ENCODE assay signal across 10 cellular contexts in genomic region chr15:35182841-35183479, GRCh38.
A peak's percentile ranks its signal among the peaks of the same experiment; 100 is the strongest.
DNase-seq lines count a peak whose midpoint lies in the region; ATAC-seq, FAIRE-seq and TF ChIP-seq lines count a peak whose summit lies in the region.
"Had no signal": no experiment of that assay in that cellular context is flagged by ENCODE, and none has a peak within 500 bp of the region (broad histone marks: within the 10 kb centered on the region; RNA-seq: fewer than 3 reads in every experiment).

No MANE protein-coding gene starts in this region.

- no peak overlapping the region for H3K4me3 Mint-ChIP-seq in HFFc6

- ATAC-seq in GM21390 (IDR thresholded peaks at IDR 0.05; ENCODE audit: unreplicated experiment) (peak; percentile 68), HG03159 (IDR thresholded peaks at IDR 0.05; ENCODE audit: unreplicated experiment) (peak; percentile 85)

- H3K4me3 ChIP-seq in SK-N-MC, result peak overlapping the region; percentile 39

- TF ChIP-seq CTCF in HFFc6 (IDR thresholded peaks at IDR 0.05) (no peak), D721Med (IDR thresholded peaks at IDR 0.05; ENCODE audit: insufficient read depth, missing control alignments) (no peak)

- H3K9ac ChIP-seq in SK-N-MC (ENCODE audit: insufficient read length), result no peak overlapping the region

- FAIRE-seq in D721Med (lab: Jason Lieb, UNC), result no peak

- H3K27ac ChIP-seq in SK-N-MC, result no peak overlapping the region

- no peaks in the 10 kb centered on the region for H3K9me3 Mint-ChIP-seq in HFFc6

- H3K4me1 Mint-ChIP-seq in HFFc6 (ENCODE audit: low read depth), result peaks cover 9% of the 10 kb centered on the region

- no peaks in the 10 kb centered on the region for H3K9me3 ChIP-seq in SK-N-MC (ENCODE audit: low read depth, low read length)

- H3K36me3 Mint-ChIP-seq in HFFc6 (ENCODE audit: low read depth), result no peaks in the 10 kb centered on the region

- DNase-seq in G401 (ENCODE audit: low spot score) (peak; percentile 79), SK-N-MC (ENCODE audit: low read depth, low spot score) (peak; percentile 58), CD1c-positive myeloid dendritic cell (ENCODE audit: extremely low spot score) (no peak), NCI-H2196 treated with DMSO at 0.1 percent for 48 hours (lab: John Stamatoyannopoulos, UW; ENCODE audit: unreplicated experiment) (no peak), HFFc6 (no peak), D721Med (ENCODE audit: insufficient read length, low spot score) (no peak)
- DNase-seq: central memory CD4-positive, alpha-beta T cell; stimulated activated naive CD4-positive, alpha-beta T cell had no signal

- in situ Hi-C loops in G401 (cut with HindIII; ENCODE audit: low sequenced_read_pairs), result no loop called here

- no peaks in the 10 kb centered on the region for H3K27me3 Mint-ChIP-seq in HFFc6 (ENCODE audit: insufficient read depth)

- no peaks in the 10 kb centered on the region for H3K36me3 ChIP-seq in SK-N-MC (ENCODE audit: insufficient read depth, low read length)

- H3K27ac Mint-ChIP-seq in HFFc6, result no peak overlapping the region

Comparison
In these comparisons a context has a peak if more than half of its experiments do, and no peak if none do; other contexts are left out.
1. DNase-seq: peak in G401 (single experiment) and SK-N-MC (single experiment); none in CD1c-positive myeloid dendritic cell (single experiment), NCI-H2196 treated with DMSO at 0.1 percent for 48 hours (single experiment), HFFc6 (single experiment) and D721Med (single experiment).